Comparison of ENCODE assay signal across 9 cellular contexts in genomic region chr19:49362926-49363264, GRCh38. TPM values are rescaled to one million over a fixed set of nuclear protein-coding genes. Genes with fewer than 3 reads are reported as not detected.
DNase-seq lines count a peak whose midpoint lies in the region; ATAC-seq, FAIRE-seq and TF ChIP-seq lines count a peak whose summit lies in the region.
"Had no signal": no experiment of that assay in that cellular context is flagged by ENCODE, and none has a peak within 500 bp of the region (broad histone marks: within the 10 kb centered on the region; RNA-seq: fewer than 3 reads in every experiment).

No MANE protein-coding gene starts in this region.

- TF ChIP-seq CTCF in bronchial epithelial cell (IDR thresholded peaks at IDR 0.05; ENCODE audit: insufficient read depth, low read length, severe bottlenecking) (no peak), liver (IDR thresholded peaks at IDR 0.05; ENCODE audit: low read depth, low read length, missing input control) (no peak)

- intact Hi-C loops in activated naive CD4-positive, alpha-beta T cell treated with anti-CD3 and anti-CD28 coated beads for 36 hours (cut with micrococcal nuclease) = loop anchor here (2.0 kb wide), 1 partner anchor 28 kb away; the partner anchor contains the start of gene CD37
- intact Hi-C loops in aorta (cut with DNase I) = loop anchor here in 1 of 2 donors (2.0 kb wide), 1 partner anchor 88 kb away; the partner anchor contains the start of gene PIH1D1

- H3K4me1 Mint-ChIP-seq in activated naive CD4-positive, alpha-beta T cell treated with anti-CD3 and anti-CD28 coated beads, Interleukin-2, amount 10 ng/mL, durations not matched to agents 7 days and 5 days = peaks cover 10% of the 10 kb centered on the region
- H3K4me1 Mint-ChIP-seq in activated naive CD4-positive, alpha-beta T cell treated with anti-CD3 and anti-CD28 coated beads for 36 hours (ENCODE audit: low read depth) = peaks cover 11% of the 10 kb centered on the region

- H3K27ac ChIP-seq in liver (ENCODE audit: low read depth in 1 of 2, low read length in 2 of 2) = peak overlapping the region; percentile 78 to 88
- H3K27ac ChIP-seq in aorta (ENCODE audit: low read depth in 1 of 2, low read length in 2 of 2) = peak overlapping the region in 1 of 2 donors; percentile 20

- H3K4me3 Mint-ChIP-seq in activated naive CD4-positive, alpha-beta T cell treated with anti-CD3 and anti-CD28 coated beads, Interleukin-2, amount 10 ng/mL, durations not matched to agents 7 days and 5 days = no peak overlapping the region
- no peak overlapping the region for H3K4me3 Mint-ChIP-seq in activated naive CD4-positive, alpha-beta T cell treated with anti-CD3 and anti-CD28 coated beads for 36 hours
- H3K4me3 Mint-ChIP-seq: neural crest cell had no signal

- H3K27me3 Mint-ChIP-seq in activated naive CD4-positive, alpha-beta T cell treated with anti-CD3 and anti-CD28 coated beads, Interleukin-2, amount 10 ng/mL, durations not matched to agents 7 days and 5 days = peaks cover 11% of the 10 kb centered on the region
- peaks cover 10% of the 10 kb centered on the region for H3K27me3 Mint-ChIP-seq in activated naive CD4-positive, alpha-beta T cell treated with anti-CD3 and anti-CD28 coated beads for 36 hours (ENCODE audit: low read depth)

- H3K4me1 ChIP-seq in liver (ENCODE audit: control insufficient read depth in 4 of 4, insufficient read depth in 4 of 4, low read length in 3 of 4) (peaks cover 5 to 20% (median 9%) of the 10 kb centered on the region in 4 donors), aorta (ENCODE audit: control insufficient read depth in 1 of 2, insufficient read depth in 2 of 2, low read length in 2 of 2) (no peaks in the 10 kb centered on the region)

- no peaks in the 10 kb centered on the region for H3K9me3 Mint-ChIP-seq in activated naive CD4-positive, alpha-beta T cell treated with anti-CD3 and anti-CD28 coated beads, Interleukin-2, amount 10 ng/mL, durations not matched to agents 7 days and 5 days
- H3K9me3 Mint-ChIP-seq in activated naive CD4-positive, alpha-beta T cell treated with anti-CD3 and anti-CD28 coated beads for 36 hours = no peaks in the 10 kb centered on the region
- H3K9me3 Mint-ChIP-seq: neural crest cell had no signal

- WGBS in liver = 1% methylated on average over 14 of the region's 14 CpGs
- 0% methylated on average over 14 of the region's 14 CpGs for WGBS in aorta, 2 donors

- CTCF ChIA-PET in activated naive CD4-positive, alpha-beta T cell treated with anti-CD3 and anti-CD28 coated beads, Interleukin-2, amount 10 ng/mL, durations not matched to agents 7 days and 5 days (lab: Charles Lee) = interaction anchor here (1.0 kb wide), 1 partner anchor 80 kb away, joined by 3 read pairs; no protein-coding TSS in a partner anchor
- CTCF ChIA-PET in activated naive CD4-positive, alpha-beta T cell treated with anti-CD3 and anti-CD28 coated beads for 36 hours (lab: Charles Lee) = no interaction called here

- H3K9me3 ChIP-seq in liver (ENCODE audit: control insufficient read depth in 4 of 4, low read length in 3 of 4) (no peaks in the 10 kb centered on the region), aorta (ENCODE audit: control insufficient read depth, low read length) (no peaks in the 10 kb centered on the region)

- no peaks in the 10 kb centered on the region for H3K36me3 Mint-ChIP-seq in activated naive CD4-positive, alpha-beta T cell treated with anti-CD3 and anti-CD28 coated beads, Interleukin-2, amount 10 ng/mL, durations not matched to agents 7 days and 5 days
- H3K36me3 Mint-ChIP-seq in activated naive CD4-positive, alpha-beta T cell treated with anti-CD3 and anti-CD28 coated beads for 36 hours (ENCODE audit: low read depth) = no peaks in the 10 kb centered on the region

- FAIRE-seq in bronchial epithelial cell (lab: Jason Lieb, UNC) = no peak

- H3K27me3 ChIP-seq in bronchial epithelial cell (ENCODE audit: control insufficient read depth, insufficient read depth, low read length) (no peaks in the 10 kb centered on the region), liver (ENCODE audit: control insufficient read depth in 4 of 4, insufficient read depth in 4 of 4, low read length in 3 of 4) (no peaks in the 10 kb centered on the region), aorta (ENCODE audit: control insufficient read depth in 1 of 2, insufficient read depth in 2 of 2, low read length in 1 of 2) (no peaks in the 10 kb centered on the region)

- H3K36me3 ChIP-seq in bronchial epithelial cell (ENCODE audit: control insufficient read depth, insufficient read depth, low read length) (peaks cover 2% of the 10 kb centered on the region), liver (ENCODE audit: control insufficient read depth in 4 of 4, insufficient read depth in 3 of 4, low read depth in 1 of 4, low read length in 3 of 4) (no peaks in the 10 kb centered on the region), aorta (ENCODE audit: control insufficient read depth in 1 of 2, insufficient read depth in 2 of 2, low read length in 1 of 2) (no peaks in the 10 kb centered on the region)

- ATAC-seq in aorta (ENCODE audit: low FRiP score) (peak; percentile 16), HG02870 (IDR thresholded peaks at IDR 0.05; ENCODE audit: unreplicated experiment) (no peak)

- no peak for TF ChIP-seq RAD21 in liver (IDR thresholded peaks at IDR 0.05)

- DNase-seq in activated naive CD4-positive, alpha-beta T cell treated with anti-CD3 and anti-CD28 coated beads, Interleukin-2, amount 10 ng/mL, durations not matched to agents 7 days and 5 days = peak; percentile 34
- no peak for DNase-seq in activated naive CD4-positive, alpha-beta T cell treated with anti-CD3 and anti-CD28 coated beads for 36 hours
- DNase-seq in bronchial epithelial cell (ENCODE audit: low read depth) = no peak
- DNase-seq in aorta = peak; percentile 63 to 84
- DNase-seq in activated effector memory CD4-positive, alpha-beta T cell treated with anti-CD3 and anti-CD28 coated beads, Interleukin-2, amount 50 U/mL, for 16 hours = no peak
- DNase-seq in effector CD4-positive, alpha-beta T cell = no peak

- H3K27ac Mint-ChIP-seq in activated naive CD4-positive, alpha-beta T cell treated with anti-CD3 and anti-CD28 coated beads, Interleukin-2, amount 10 ng/mL, durations not matched to agents 7 days and 5 days = no peak overlapping the region
- no peak overlapping the region for H3K27ac Mint-ChIP-seq in activated naive CD4-positive, alpha-beta T cell treated with anti-CD3 and anti-CD28 coated beads for 36 hours

- H3K4me3 ChIP-seq in bronchial epithelial cell (ENCODE audit: low read depth, low read length) (peak overlapping the region; percentile 70), liver (ENCODE audit: low read depth in 1 of 3, low read length in 3 of 3) (peak overlapping the region in 2 of 3 donors; percentile 2 to 4), aorta (ENCODE audit: low read length in 2 of 2) (no peak overlapping the region)

- peak overlapping the region in 1 of 2 donors; percentile 45 for H3K9ac ChIP-seq in liver (ENCODE audit: low read depth in 1 of 2, low read length in 2 of 2)

TF ChIP-seq in liver, 16 proteins besides CTCF, POLR2A, EP300 and RAD21 (continues in another document):
- no peak for TF ChIP-seq ZBTB33 (IDR thresholded peaks at IDR 0.05)

RNA-seq across cellular contexts. Expression of gene TEAD2, which starts 0.7 kb away (rescaled TPM):
- total RNA-seq in activated naive CD4-positive, alpha-beta T cell treated with anti-CD3 and anti-CD28 coated beads for 36 hours = under 1 TPM in 1 of 2 experiments, not detected in 1; 0.20 TPM
- total RNA-seq in bronchial epithelial cell = 6.9 and 8.4 TPM in 2 replicates
- total RNA-seq in liver = 1 to 10 TPM; 3.3 to 8.1 TPM
- 1 to 10 TPM; 3.6 to 5.2 TPM for polyA plus RNA-seq in liver
- total RNA-seq in aorta = 10 to 100 TPM; 41.3 to 48.8 TPM
- polyA plus RNA-seq in aorta = 10 to 100 TPM; 17.7 to 43.3 TPM

RNA-seq across cellular contexts. Expression of gene DKKL1, which starts 0.8 kb away (rescaled TPM):
- not detected for total RNA-seq in activated naive CD4-positive, alpha-beta T cell treated with anti-CD3 and anti-CD28 coated beads for 36 hours
- total RNA-seq in bronchial epithelial cell (not detected in 2 replicates), liver (under 1 TPM in 1 of 2 donors, not detected in 1; 0.14 TPM), aorta (under 1 TPM in 1 of 2 donors, not detected in 1; 0.69 TPM)
- polyA plus RNA-seq in liver (under 1 TPM in 1 of 2 donors, not detected in 1; 0.16 TPM), aorta (not detected)

RNA-seq across cellular contexts. Expression of gene KASH5, which starts 25.2 kb away (rescaled TPM):
- 1 to 10 TPM; 2.4 to 3.2 TPM for total RNA-seq in activated naive CD4-positive, alpha-beta T cell treated with anti-CD3 and anti-CD28 coated beads for 36 hours
- total RNA-seq in bronchial epithelial cell = not detected in 2 replicates
- not detected for total RNA-seq in liver
- polyA plus RNA-seq in liver = not detected
- not detected for total RNA-seq in aorta
- polyA plus RNA-seq in aorta = not detected
- total RNA-seq: neural crest cell had no signal

RNA-seq across cellular contexts. Expression of gene CD37, which starts 27.7 kb away (rescaled TPM):
- 100 to 1,000 TPM; 182 to 189 TPM for total RNA-seq in activated naive CD4-positive, alpha-beta T cell treated with anti-CD3 and anti-CD28 coated beads for 36 hours
- total RNA-seq in bronchial epithelial cell (not detected in 2 replicates), liver (1 to 10 TPM; 2.9 to 9.6 TPM), aorta (10 to 100 TPM; 18.3 to 40.1 TPM)
- polyA plus RNA-seq in liver (1 to 10 TPM; 3.7 to 4.1 TPM), aorta (10 to 100 TPM in 1 of 2 donors, 1 to 10 TPM in 1; 5.2 to 10.8 TPM)
- total RNA-seq: neural crest cell had no signal

RNA-seq across cellular contexts. Expression of gene SLC6A16, which starts 37.9 kb away (rescaled TPM):
- under 1 TPM; 0.77 to 0.98 TPM for total RNA-seq in activated naive CD4-positive, alpha-beta T cell treated with anti-CD3 and anti-CD28 coated beads for 36 hours
- total RNA-seq in bronchial epithelial cell (under 0.01 TPM in 1 of 2 replicates, not detected in the other), liver (1 to 10 TPM in 1 of 2 donors, under 1 TPM in 1; 0.19 to 1.2 TPM), aorta (1 to 10 TPM; 3.0 to 4.6 TPM)
- polyA plus RNA-seq in liver (1 to 10 TPM; 1.8 to 2.7 TPM), aorta (10 to 100 TPM in 1 of 2 donors, 1 to 10 TPM in 1; 2.4 to 12.9 TPM)

Comparison
In these comparisons a context has a peak if more than half of its experiments do, and no peak if none do; other contexts are left out.
1. DNase-seq: peak in activated naive CD4-positive, alpha-beta T cell treated with anti-CD3 and anti-CD28 coated beads, Interleukin-2, amount 10 ng/mL, durations not matched to agents 7 days and 5 days (single experiment) and aorta (2 of 2); none in activated naive CD4-positive, alpha-beta T cell treated with anti-CD3 and anti-CD28 coated beads for 36 hours (single experiment), bronchial epithelial cell (single experiment), activated effector memory CD4-positive, alpha-beta T cell treated with anti-CD3 and anti-CD28 coated beads, Interleukin-2, amount 50 U/mL, for 16 hours (single experiment) and effector CD4-positive, alpha-beta T cell (single experiment).
2. H3K4me3 ChIP-seq: peak in bronchial epithelial cell (single experiment) and liver (2 of 3); none in aorta (0 of 2).